ENCODE assay signal across 1 cellular context in the genomic region with DNA sequence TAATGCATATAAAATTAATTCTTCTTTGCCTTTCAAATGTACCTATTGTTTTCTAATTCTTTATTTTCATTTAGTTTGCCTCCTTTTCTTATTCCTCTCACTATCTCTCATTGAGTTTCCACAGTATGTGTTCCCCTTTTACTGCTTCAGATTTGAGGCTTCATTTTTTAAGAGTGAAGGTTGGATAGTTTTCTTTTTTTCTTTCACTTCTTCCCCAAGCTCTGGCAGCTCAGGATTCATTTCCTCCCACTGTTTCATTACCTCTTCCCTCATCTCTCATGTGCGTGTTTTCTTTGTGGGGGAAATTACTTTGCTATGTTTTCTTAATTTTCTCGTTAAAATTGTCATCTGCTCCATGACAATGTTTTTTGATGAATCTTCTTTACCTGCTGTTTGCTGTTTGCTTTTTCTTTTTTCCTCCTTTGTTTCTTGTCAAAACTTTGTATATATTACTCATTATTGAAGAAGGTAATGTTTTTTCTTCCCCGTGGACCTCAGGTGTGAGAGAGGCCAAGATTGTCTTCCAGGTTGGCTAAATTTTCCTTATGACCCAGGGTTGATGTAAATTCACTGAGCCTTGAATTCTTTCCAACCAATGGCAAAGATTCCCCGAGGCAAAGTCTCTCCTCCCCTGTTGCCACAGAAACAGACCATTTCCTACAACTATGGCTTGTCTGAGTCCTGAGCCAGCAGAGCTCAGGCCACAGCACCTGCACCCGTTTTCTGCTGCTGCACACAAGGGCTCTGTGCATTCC.
TF ChIP-seq lines count a peak whose summit lies in the region.

No MANE protein-coding gene starts in this region.

TF ChIP-seq in endothelial cell of umbilical vein, 7 proteins besides CTCF, POLR2A, EP300 and RAD21 (continued from another document):
- TF ChIP-seq, protein P1, sequence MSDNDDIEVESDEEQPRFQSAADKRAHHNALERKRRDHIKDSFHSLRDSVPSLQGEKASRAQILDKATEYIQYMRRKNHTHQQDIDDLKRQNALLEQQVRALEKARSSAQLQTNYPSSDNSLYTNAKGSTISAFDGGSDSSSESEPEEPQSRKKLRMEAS (IDR thresholded peaks at IDR 0.05; ENCODE audit: insufficient read depth, insufficient read length) = no peak
TF ChIP-seq in endothelial cell of umbilical vein: peak in this region for 0.
